In the genomic region with DNA sequence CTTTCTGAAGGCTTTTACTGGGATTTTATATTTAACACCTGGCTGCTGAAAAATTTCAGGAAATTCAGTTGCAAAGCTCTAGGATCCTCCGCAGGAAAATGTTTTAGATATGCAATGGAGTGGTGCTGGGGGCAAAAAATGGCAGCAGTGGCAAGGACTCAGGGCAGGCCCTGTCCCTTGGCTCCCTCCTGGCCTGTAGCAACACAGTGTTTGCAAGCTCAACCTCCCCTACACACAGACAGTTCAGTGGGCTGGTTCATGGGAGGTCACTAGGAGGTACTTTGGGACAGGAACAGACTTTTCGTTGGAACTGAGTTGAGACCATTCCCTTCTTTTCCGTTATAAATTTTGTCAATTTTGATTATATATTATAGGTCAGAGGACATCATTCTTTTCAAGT, we compare ENCODE assay signal across 1 cellular context.
TF ChIP-seq lines count a peak whose summit lies in the region.

No MANE protein-coding gene starts in this region.

TF ChIP-seq in IMR-90, 13 proteins besides CTCF, POLR2A, EP300 and RAD21:
- TF ChIP-seq SMC3 (IDR thresholded peaks at IDR 0.05; ENCODE audit: low read depth, low read length), result no peak
- no peak for TF ChIP-seq RCOR1 (IDR thresholded peaks at IDR 0.05; ENCODE audit: insufficient replicate concordance, low read length)
- no peak for TF ChIP-seq NFE2L2 (IDR thresholded peaks at IDR 0.05; ENCODE audit: low read depth, low read length)
- TF ChIP-seq MAFK (IDR thresholded peaks at IDR 0.05; ENCODE audit: low read depth, low read length), result no peak
- no peak for TF ChIP-seq MXI1 (IDR thresholded peaks at IDR 0.05; ENCODE audit: borderline replicate concordance, low read depth, low read length)
